In genomic region chr22:41976070-41976901, GRCh38 we compare ENCODE assay signal across 8 cellular contexts. TPM values are rescaled to one million over a fixed set of nuclear protein-coding genes. Genes with fewer than 3 reads are reported as not detected.
A peak's percentile ranks its signal among the peaks of the same experiment; 100 is the strongest.
DNase-seq lines count a peak whose midpoint lies in the region; ATAC-seq, FAIRE-seq and TF ChIP-seq lines count a peak whose summit lies in the region.

No MANE protein-coding gene starts in this region.

- no peaks in the 10 kb centered on the region for H3K9me3 Mint-ChIP-seq in T-helper 1 cell treated with Interleukin-12 subunit alpha and Interleukin-12 subunit beta and Interleukin-4 antibody, amounts not matched to agents 30 μg/mL and 1 μg/mL, for 36 hours

- no peak for FAIRE-seq in GM12878 (lab: Jason Lieb, UNC)

- no peak overlapping the region for H3K27ac ChIP-seq in GM12878 (ENCODE audit: control insufficient read depth, insufficient read depth)

- CTCF ChIA-PET in GM12878 (lab: Yijun Ruan, JAX), result interaction anchor here (0.5 to 1.0 kb wide), 2 partner anchors 13 to 1116 kb away, joined by 3 to 5 read pairs; no protein-coding TSS in a partner anchor

- peak overlapping the region; percentile 89; the same call in 1 of the 2 replicates for H3K4me2 ChIP-seq in GM12878 (ENCODE audit: control insufficient read depth, insufficient read depth)

- peak overlapping the region; percentile 58; the same call in 1 of the 2 replicates for H3K4me3 ChIP-seq in GM12878

- H3K4me3 Mint-ChIP-seq in T-helper 1 cell treated with Interleukin-12 subunit alpha and Interleukin-12 subunit beta and Interleukin-4 antibody, amounts not matched to agents 30 μg/mL and 1 μg/mL, for 36 hours, result peak overlapping the region; percentile 67

- no peaks in the 10 kb centered on the region for H4K20me1 ChIP-seq in GM12878 (ENCODE audit: control insufficient read depth, insufficient read depth)

- DNase-seq in SHP77 (lab: John Stamatoyannopoulos, UW) (peak; percentile 13), SHP77 treated with DMSO at 0.1 percent for 48 hours (lab: John Stamatoyannopoulos, UW) (no peak), GM12878 (ENCODE audit: low read depth, low spot score) (no peak), iPS-NIHi11 (ENCODE audit: low spot score) (peak; percentile 91), NCI-H128 (lab: John Stamatoyannopoulos, UW; ENCODE audit: unreplicated experiment) (no peak), SKM-1 treated with dmso at 0.1 percent for 144 hours (lab: John Stamatoyannopoulos, UW; ENCODE audit: unreplicated experiment) (no peak)
- DNase-seq in stimulated activated CD4-positive, alpha-beta T cell treated with anti-CD3 and anti-CD28 coated beads, Interleukin-4, amount 100 ng/mL, for 1 hour, result peak; percentile 52

- TF ChIP-seq CTCF in GM12878 (IDR thresholded peaks at IDR 0.05 in 2 of 3, conservative IDR thresholded peaks at IDR 0.05 in 1 of 3; ENCODE audit: control insufficient read depth in 2 of 3, extremely low read depth in 1 of 3, insufficient read depth in 1 of 3, low read depth in 3 of 3, low read length in 3 of 3), result no peak

- peaks cover 46% of the 10 kb centered on the region for H3K27me3 Mint-ChIP-seq in T-helper 1 cell treated with Interleukin-12 subunit alpha and Interleukin-12 subunit beta and Interleukin-4 antibody, amounts not matched to agents 30 μg/mL and 1 μg/mL, for 36 hours (ENCODE audit: low read depth)

- no peak for TF ChIP-seq POLR2A in GM12878 (IDR thresholded peaks at IDR 0.05; ENCODE audit: low read depth, low read length)

- H3K4me1 ChIP-seq in GM12878 (ENCODE audit: control insufficient read depth, insufficient read depth, low read length), result peaks cover 7% of the 10 kb centered on the region

- RAD21 ChIA-PET in GM12878 (lab: Charles Lee; ENCODE audit: unreplicated experiment), result no interaction called here

- POLR2A ChIA-PET in GM12878 (lab: Charles Lee), result no interaction called here

- intact Hi-C loops in GM12878 (cut with micrococcal nuclease; ENCODE audit: unreplicated experiment), result no loop called here

- no peaks in the 10 kb centered on the region for H3K36me3 Mint-ChIP-seq in T-helper 1 cell treated with Interleukin-12 subunit alpha and Interleukin-12 subunit beta and Interleukin-4 antibody, amounts not matched to agents 30 μg/mL and 1 μg/mL, for 36 hours (ENCODE audit: low read depth)

- peak; percentile 32 for ATAC-seq in GM12878

- no peaks in the 10 kb centered on the region for H3K36me3 ChIP-seq in GM12878 (ENCODE audit: control insufficient read depth in 2 of 2, insufficient read depth in 2 of 2, low read length in 1 of 2)

- peaks cover 15% of the 10 kb centered on the region for H3K4me1 Mint-ChIP-seq in T-helper 1 cell treated with Interleukin-12 subunit alpha and Interleukin-12 subunit beta and Interleukin-4 antibody, amounts not matched to agents 30 μg/mL and 1 μg/mL, for 36 hours (ENCODE audit: low read depth)

- H3K27ac Mint-ChIP-seq in T-helper 1 cell treated with Interleukin-12 subunit alpha and Interleukin-12 subunit beta and Interleukin-4 antibody, amounts not matched to agents 30 μg/mL and 1 μg/mL, for 36 hours, result peak overlapping the region; percentile 24

- no peak for TF ChIP-seq RAD21 in GM12878 (IDR thresholded peaks at IDR 0.05; ENCODE audit: insufficient read depth, low read depth, low read length)

- no peaks in the 10 kb centered on the region for H3K79me2 ChIP-seq in GM12878 (ENCODE audit: control insufficient read depth, insufficient read depth, low read length)

- BruUV-seq in GM12878 (replicated peaks; lab: Mats Ljungman, UMichigan), result no TSS peak

- WGBS in GM12878 (ENCODE audit: insufficient coverage, insufficient replicate concordance, low lambda C conversion rate, missing lambda C conversion rate), result 2% methylated on average over 46 of the region's 72 CpGs

- peak overlapping the region; percentile 63 for H2AFZ ChIP-seq in GM12878 (ENCODE audit: control insufficient read depth, low read depth, low read length)

- no peak overlapping the region; the same call in 1 of the 2 replicates for H3K9ac ChIP-seq in GM12878 (ENCODE audit: control insufficient read depth, insufficient read depth, low read length)

- H3K9me3 ChIP-seq in GM12878 (replicated peaks; ENCODE audit: control insufficient read depth, insufficient read depth, low read length), result no peaks in the 10 kb centered on the region

- in situ Hi-C loops in GM12878 (cut with MboI), result no loop called here

- SMC1A ChIA-PET in GM12878 (lab: Charles Lee; ENCODE audit: uncharacterized antibody, unreplicated experiment), result interaction anchor here (0.8 to 0.9 kb wide), 2 partner anchors 49 to 115 kb away, joined by 3 read pairs; no protein-coding TSS in a partner anchor

- TF ChIP-seq EP300 in GM12878 (IDR thresholded peaks at IDR 0.05; ENCODE audit: borderline replicate concordance in 1 of 2, control insufficient read depth in 1 of 2, low read depth in 2 of 2, low read length in 2 of 2), result no peak

- peaks cover 5 to 12% of the 10 kb centered on the region in 2 experiments for H3K27me3 ChIP-seq in GM12878 (replicated peaks in 1 of 2; ENCODE audit: control insufficient read depth in 2 of 2, insufficient read depth in 2 of 2, low read length in 1 of 2)

RNA-seq across cellular contexts. Expression of gene SEPTIN3, which starts 7.0 kb away (rescaled TPM):
- 1.1 and 1.5 TPM in 2 replicates for total RNA-seq in GM12878 (2013; cell fraction: nucleolus; rRNA removed)
- total RNA-seq in GM12878 (2014; rRNA removed) (1.1 and 1.5 TPM in 2 replicates), GM12878 (2014; rRNA removed; fragmentation: Illumina TruSeq; extraction: Trizol) (1.3 and 1.4 TPM in 2 replicates), GM12878 (2021) (1.7 and 1.9 TPM in 2 replicates)
- polyA plus RNA-seq in GM12878 (2011; ENCODE audit: low read depth), result 0.22 TPM
- polyA plus RNA-seq in GM12878 (2011; rRNA removed) (0.43 and 0.52 TPM in 2 replicates), GM12878 (2014; fragmentation: Illumina TruSeq; extraction: Trizol) (3.1 TPM in 2 replicates), GM12878 (2014; fragmentation: Nextera tagmentation; extraction: Ambion mirVana) (under 1 TPM; 0.39 to 0.60 TPM), GM12878 (2014; rRNA removed) (1.5 and 1.8 TPM in 2 replicates), GM12878 (2016; fragmentation: Nextera tagmentation; extraction: Ambion mirVana) (under 1 TPM; 0.05 to 0.15 TPM)
- 0.28 and 0.31 TPM in 2 replicates for polyA plus RNA-seq in GM12878 (2011; cell fraction: cytosol; rRNA removed)
- 0.59 and 0.82 TPM in 2 replicates for polyA plus RNA-seq in GM12878 (2011; cell fraction: nucleus; rRNA removed)
- polyA plus RNA-seq in GM12878 (2012), result 0.49 and 1.3 TPM in 2 replicates
- 0.52 and 0.73 TPM in 2 replicates for polyA minus RNA-seq in GM12878 (2011; rRNA and poly(A)+ RNA removed)
- polyA minus RNA-seq in GM12878 (2011; cell fraction: cytosol; rRNA and poly(A)+ RNA removed), result not detected in 2 replicates
- 0.19 and 0.36 TPM in 2 replicates for polyA minus RNA-seq in GM12878 (2011; cell fraction: nucleus; rRNA and poly(A)+ RNA removed)

RNA-seq across cellular contexts. Expression of gene WBP2NL, which starts 22.3 kb away (rescaled TPM):
- 6.0 and 8.9 TPM in 2 replicates for total RNA-seq in GM12878 (2013; cell fraction: nucleolus; rRNA removed)
- total RNA-seq in GM12878 (2014; rRNA removed), result 0.65 and 1.1 TPM in 2 replicates
- 1.3 and 1.4 TPM in 2 replicates for total RNA-seq in GM12878 (2014; rRNA removed; fragmentation: Illumina TruSeq; extraction: Trizol)
- 1.5 and 1.8 TPM in 2 replicates for total RNA-seq in GM12878 (2021)
- polyA plus RNA-seq in GM12878 (2011; ENCODE audit: low read depth), result 1.4 TPM
- polyA plus RNA-seq in GM12878 (2011; rRNA removed), result 0.46 and 0.88 TPM in 2 replicates
- 0.25 and 0.40 TPM in 2 replicates for polyA plus RNA-seq in GM12878 (2011; cell fraction: cytosol; rRNA removed)
- 0.70 and 0.90 TPM in 2 replicates for polyA plus RNA-seq in GM12878 (2011; cell fraction: nucleus; rRNA removed)
- polyA plus RNA-seq in GM12878 (2012), result 1.3 and 1.9 TPM in 2 replicates
- 1.7 and 2.8 TPM in 2 replicates for polyA plus RNA-seq in GM12878 (2014; fragmentation: Illumina TruSeq; extraction: Trizol)
- 1 to 10 TPM; 1.3 to 1.6 TPM for polyA plus RNA-seq in GM12878 (2014; fragmentation: Nextera tagmentation; extraction: Ambion mirVana)
- polyA plus RNA-seq in GM12878 (2014; rRNA removed), result 0.70 and 1.9 TPM in 2 replicates
- polyA plus RNA-seq in GM12878 (2016; fragmentation: Nextera tagmentation; extraction: Ambion mirVana), result 1 to 10 TPM in 1 of 2 experiments, under 1 TPM in 1; 0.90 to 1.3 TPM
- 0.51 and 0.82 TPM in 2 replicates for polyA minus RNA-seq in GM12878 (2011; rRNA and poly(A)+ RNA removed)
- polyA minus RNA-seq in GM12878 (2011; cell fraction: cytosol; rRNA and poly(A)+ RNA removed), result not detected in 2 replicates
- 0.48 and 0.57 TPM in 2 replicates for polyA minus RNA-seq in GM12878 (2011; cell fraction: nucleus; rRNA and poly(A)+ RNA removed)

RNA-seq across cellular contexts. Expression of gene CENPM, which starts 29.3 kb away (rescaled TPM):
- total RNA-seq in GM12878 (2013; cell fraction: nucleolus; rRNA removed), result 125 and 139 TPM in 2 replicates
- total RNA-seq in GM12878 (2014; rRNA removed) (145 and 158 TPM in 2 replicates), GM12878 (2014; rRNA removed; fragmentation: Illumina TruSeq; extraction: Trizol) (45.3 and 53.0 TPM in 2 replicates), GM12878 (2021) (81.6 and 84.4 TPM in 2 replicates)
- 21.9 TPM for polyA plus RNA-seq in GM12878 (2011; ENCODE audit: low read depth)
- polyA plus RNA-seq in GM12878 (2011; rRNA removed) (26.6 and 67.9 TPM in 2 replicates), GM12878 (2014; fragmentation: Illumina TruSeq; extraction: Trizol) (9.8 and 38.9 TPM in 2 replicates), GM12878 (2014; fragmentation: Nextera tagmentation; extraction: Ambion mirVana) (10 to 100 TPM; 36.7 to 62.3 TPM), GM12878 (2014; rRNA removed) (126 and 148 TPM in 2 replicates), GM12878 (2016; fragmentation: Nextera tagmentation; extraction: Ambion mirVana) (100 to 1,000 TPM; 177 to 212 TPM)
- polyA plus RNA-seq in GM12878 (2011; cell fraction: cytosol; rRNA removed), result 113 and 161 TPM in 2 replicates
- polyA plus RNA-seq in GM12878 (2011; cell fraction: nucleus; rRNA removed), result 245 and 256 TPM in 2 replicates
- polyA plus RNA-seq in GM12878 (2012), result 42.1 and 48.8 TPM in 2 replicates
- 70.4 and 125 TPM in 2 replicates for polyA minus RNA-seq in GM12878 (2011; rRNA and poly(A)+ RNA removed)
- polyA minus RNA-seq in GM12878 (2011; cell fraction: cytosol; rRNA and poly(A)+ RNA removed), result 28.6 and 42.6 TPM in 2 replicates
- 82.8 and 123 TPM in 2 replicates for polyA minus RNA-seq in GM12878 (2011; cell fraction: nucleus; rRNA and poly(A)+ RNA removed)

RNA-seq across cellular contexts. Expression of gene TNFRSF13C, which starts 49.7 kb away (rescaled TPM):
- total RNA-seq in GM12878 (2013; cell fraction: nucleolus; rRNA removed), result 79.9 and 82.3 TPM in 2 replicates
- total RNA-seq in GM12878 (2014; rRNA removed) (35.9 and 37.6 TPM in 2 replicates), GM12878 (2014; rRNA removed; fragmentation: Illumina TruSeq; extraction: Trizol) (22.3 and 23.2 TPM in 2 replicates), GM12878 (2021) (90.1 and 91.4 TPM in 2 replicates)
- 30.0 TPM for polyA plus RNA-seq in GM12878 (2011; ENCODE audit: low read depth)
- polyA plus RNA-seq in GM12878 (2011; rRNA removed) (9.7 and 16.4 TPM in 2 replicates), GM12878 (2014; fragmentation: Illumina TruSeq; extraction: Trizol) (20.6 and 26.9 TPM in 2 replicates), GM12878 (2014; fragmentation: Nextera tagmentation; extraction: Ambion mirVana) (1 to 10 TPM; 6.9 to 9.6 TPM), GM12878 (2014; rRNA removed) (42.3 and 43.0 TPM in 2 replicates), GM12878 (2016; fragmentation: Nextera tagmentation; extraction: Ambion mirVana) (10 to 100 TPM; 26.6 to 30.4 TPM)
- 18.3 and 19.9 TPM in 2 replicates for polyA plus RNA-seq in GM12878 (2011; cell fraction: cytosol; rRNA removed)
- polyA plus RNA-seq in GM12878 (2011; cell fraction: nucleus; rRNA removed), result 43.6 and 44.2 TPM in 2 replicates
- 50.9 and 59.0 TPM in 2 replicates for polyA plus RNA-seq in GM12878 (2012)
- polyA minus RNA-seq in GM12878 (2011; rRNA and poly(A)+ RNA removed), result 24.8 and 41.5 TPM in 2 replicates
- polyA minus RNA-seq in GM12878 (2011; cell fraction: cytosol; rRNA and poly(A)+ RNA removed), result 20.1 and 23.4 TPM in 2 replicates
- 12.0 and 20.7 TPM in 2 replicates for polyA minus RNA-seq in GM12878 (2011; cell fraction: nucleus; rRNA and poly(A)+ RNA removed)

Comparison
In these comparisons a context has a peak if more than half of its experiments do, and no peak if none do; other contexts are left out.
1. DNase-seq: peak in SHP77 (2 of 2), iPS-NIHi11 (single experiment) and stimulated activated CD4-positive, alpha-beta T cell treated with anti-CD3 and anti-CD28 coated beads, Interleukin-4, amount 100 ng/mL, for 1 hour (single experiment); none in SHP77 treated with DMSO at 0.1 percent for 48 hours (single experiment), GM12878 (single experiment), NCI-H128 (single experiment) and SKM-1 treated with dmso at 0.1 percent for 144 hours (single experiment).